ENCODE assay signal across 1 cellular context in the genomic region with DNA sequence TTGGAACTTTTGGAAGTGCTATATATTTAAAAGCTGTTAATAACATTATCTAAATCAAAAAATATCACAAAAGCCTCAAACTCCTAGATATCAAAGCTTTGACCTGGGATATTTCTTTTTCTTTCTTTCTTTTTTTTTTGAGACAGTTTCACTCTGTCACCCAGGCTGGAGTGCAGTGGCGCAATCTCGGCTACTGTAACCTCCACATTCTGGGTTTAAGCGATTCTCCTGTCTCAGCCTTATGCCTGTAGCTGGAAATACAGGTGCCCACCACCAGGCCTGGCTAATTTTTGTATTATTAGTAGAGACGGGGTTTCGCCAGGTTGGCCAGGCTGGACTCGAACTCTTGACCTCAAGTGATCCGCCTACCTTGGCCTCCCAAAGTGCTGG.
TF ChIP-seq lines count a peak whose summit lies in the region.

No MANE protein-coding gene starts in this region.

TF ChIP-seq in HCT116, 20 proteins besides CTCF, POLR2A, EP300 and RAD21 (continued from another document):
- TF ChIP-seq, protein P1, sequence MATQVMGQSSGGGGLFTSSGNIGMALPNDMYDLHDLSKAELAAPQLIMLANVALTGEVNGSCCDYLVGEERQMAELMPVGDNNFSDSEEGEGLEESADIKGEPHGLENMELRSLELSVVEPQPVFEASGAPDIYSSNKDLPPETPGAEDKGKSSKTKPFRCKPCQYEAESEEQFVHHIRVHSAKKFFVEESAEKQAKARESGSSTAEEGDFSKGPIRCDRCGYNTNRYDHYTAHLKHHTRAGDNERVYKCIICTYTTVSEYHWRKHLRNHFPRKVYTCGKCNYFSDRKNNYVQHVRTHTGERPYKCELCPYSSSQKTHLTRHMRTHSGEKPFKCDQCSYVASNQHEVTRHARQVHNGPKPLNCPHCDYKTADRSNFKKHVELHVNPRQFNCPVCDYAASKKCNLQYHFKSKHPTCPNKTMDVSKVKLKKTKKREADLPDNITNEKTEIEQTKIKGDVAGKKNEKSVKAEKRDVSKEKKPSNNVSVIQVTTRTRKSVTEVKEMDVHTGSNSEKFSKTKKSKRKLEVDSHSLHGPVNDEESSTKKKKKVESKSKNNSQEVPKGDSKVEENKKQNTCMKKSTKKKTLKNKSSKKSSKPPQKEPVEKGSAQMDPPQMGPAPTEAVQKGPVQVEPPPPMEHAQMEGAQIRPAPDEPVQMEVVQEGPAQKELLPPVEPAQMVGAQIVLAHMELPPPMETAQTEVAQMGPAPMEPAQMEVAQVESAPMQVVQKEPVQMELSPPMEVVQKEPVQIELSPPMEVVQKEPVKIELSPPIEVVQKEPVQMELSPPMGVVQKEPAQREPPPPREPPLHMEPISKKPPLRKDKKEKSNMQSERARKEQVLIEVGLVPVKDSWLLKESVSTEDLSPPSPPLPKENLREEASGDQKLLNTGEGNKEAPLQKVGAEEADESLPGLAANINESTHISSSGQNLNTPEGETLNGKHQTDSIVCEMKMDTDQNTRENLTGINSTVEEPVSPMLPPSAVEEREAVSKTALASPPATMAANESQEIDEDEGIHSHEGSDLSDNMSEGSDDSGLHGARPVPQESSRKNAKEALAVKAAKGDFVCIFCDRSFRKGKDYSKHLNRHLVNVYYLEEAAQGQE (IDR thresholded peaks at IDR 0.05; ENCODE audit: low read depth) = no peak
- TF ChIP-seq JUND (IDR thresholded peaks at IDR 0.05) (no peak), TCF7L2 (IDR thresholded peaks at IDR 0.05; ENCODE audit: borderline replicate concordance, extremely low read depth, insufficient read depth, insufficient read length) (no peak), SP1 (IDR thresholded peaks at IDR 0.05; ENCODE audit: low read depth) (no peak), EGR1 (IDR thresholded peaks at IDR 0.05; ENCODE audit: low read depth) (no peak)
- TF ChIP-seq, protein P2, sequence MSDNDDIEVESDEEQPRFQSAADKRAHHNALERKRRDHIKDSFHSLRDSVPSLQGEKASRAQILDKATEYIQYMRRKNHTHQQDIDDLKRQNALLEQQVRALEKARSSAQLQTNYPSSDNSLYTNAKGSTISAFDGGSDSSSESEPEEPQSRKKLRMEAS (IDR thresholded peaks at IDR 0.05) = no peak
